In genomic region chr21:37002851-37003250, GRCh38 we compare ENCODE assay signal across 2 cellular contexts. TPM values are rescaled to one million over a fixed set of nuclear protein-coding genes. Genes with fewer than 3 reads are reported as not detected.
"Had no signal": no experiment of that assay in that cellular context is flagged by ENCODE, and none has a peak within 500 bp of the region (broad histone marks: within the 10 kb centered on the region; RNA-seq: fewer than 3 reads in every experiment).

No MANE protein-coding gene starts in this region.

RNA-seq across cellular contexts. Expression of gene RIPPLY3, which starts 3.7 kb away (rescaled TPM):
- total RNA-seq: G401, GM12878 had no signal
- polyA plus RNA-seq: GM12878 had no signal
